19 cellular contexts compared by ENCODE assay signal in the genomic region with DNA sequence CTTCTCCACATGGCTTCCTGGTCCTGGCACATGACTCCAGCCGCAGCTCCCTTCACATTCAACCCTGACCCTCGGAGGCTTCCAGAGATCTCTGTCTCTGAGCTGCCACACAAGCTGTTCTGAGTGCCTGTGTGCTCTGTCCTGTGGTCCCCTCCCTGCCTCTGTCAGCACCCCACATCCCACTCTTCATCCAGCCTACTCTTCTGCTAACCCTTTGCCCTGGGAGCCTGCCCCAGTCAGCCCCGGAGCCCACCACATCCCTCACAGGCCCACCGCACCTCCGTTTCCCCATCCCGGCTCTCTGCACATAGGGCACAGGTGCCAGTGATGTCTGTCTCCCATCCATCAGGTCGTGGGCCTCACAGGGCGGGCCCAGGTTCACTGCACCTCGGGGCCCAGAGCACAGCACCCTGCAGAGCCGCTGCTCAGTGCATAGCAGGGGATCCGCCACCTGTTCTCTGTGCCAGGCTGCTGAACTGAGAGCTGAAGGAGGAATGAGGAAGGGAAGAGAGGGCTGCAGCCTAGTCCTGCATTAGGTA.
"Had no signal": no experiment of that assay in that cellular context is flagged by ENCODE, and none has a peak within 500 bp of the region (broad histone marks: within the 10 kb centered on the region; RNA-seq: fewer than 3 reads in every experiment).

No MANE protein-coding gene starts in this region.

- H3K36me3 ChIP-seq: left ventricle myocardium inferior, neutrophil, right atrium auricular region had no signal

- H2AFZ ChIP-seq: hepatocyte had no signal

- ATAC-seq: foreskin keratinocyte, left cardiac atrium had no signal

- H3K9me3 ChIP-seq: left ventricle myocardium inferior, neutrophil, right atrium auricular region had no signal

- H3K27me3 ChIP-seq: hepatocyte, neutrophil, right atrium auricular region had no signal

- H3K4me3 ChIP-seq: coronary artery, hepatocyte, left ventricle myocardium inferior, lung, right atrium auricular region had no signal

- H3K27ac ChIP-seq: coronary artery, foreskin keratinocyte, hepatocyte, left ventricle myocardium inferior, right atrium auricular region had no signal

- H3K4me1 ChIP-seq: foreskin keratinocyte had no signal

- H3K4me2 ChIP-seq: hepatocyte had no signal

- DNase-seq: effector CD4-positive, alpha-beta T cell; endodermal cell; erythroblast; foreskin keratinocyte; head of caudate nucleus; kidney; left cardiac atrium; left ventricle myocardium inferior; mesenchymal stem cell; midbrain; small intestine; stimulated activated CD4-positive, alpha-beta T cell treated with anti-CD3 and anti-CD28 coated beads, Interleukin-12 subunit alpha, Interleukin-12 subunit beta, amount 100 ng/mL, for 4 hours; stimulated activated naive CD4-positive, alpha-beta T cell treated with Interleukin-2 at 50 U/mL for 16 hours; trophoblast cell had no signal
